In the genomic region with DNA sequence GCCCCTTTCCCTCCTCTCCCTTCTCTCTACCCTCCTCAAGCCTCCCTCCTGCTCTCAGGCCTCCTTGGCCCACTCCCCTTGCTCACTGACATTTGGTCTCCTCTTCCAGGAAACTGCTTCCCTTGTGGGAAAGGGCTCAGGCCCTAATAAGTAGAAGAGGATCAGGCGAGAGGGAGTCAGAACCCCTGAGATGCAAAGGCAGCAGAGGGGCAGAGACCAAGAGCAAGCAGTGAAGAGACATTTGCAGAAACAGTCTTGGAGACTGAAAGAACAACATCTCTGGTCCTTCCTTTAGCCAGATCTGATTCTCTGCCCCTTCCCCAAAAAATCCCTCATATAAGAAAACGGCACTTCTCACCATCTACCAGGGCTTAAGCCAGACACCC, we compare ENCODE assay signal across 8 cellular contexts. TPM values are rescaled to one million over a fixed set of nuclear protein-coding genes. Genes with fewer than 3 reads are reported as not detected.
A peak's percentile ranks its signal among the peaks of the same experiment; 100 is the strongest.
DNase-seq lines count a peak whose midpoint lies in the region; ATAC-seq, FAIRE-seq and TF ChIP-seq lines count a peak whose summit lies in the region.

No MANE protein-coding gene starts in this region.

- H3K27me3 ChIP-seq in HL-60 (ENCODE audit: insufficient read depth, poor library complexity, severe bottlenecking), result peaks cover 18% of the 10 kb centered on the region
- no peaks in the 10 kb centered on the region for H3K27me3 ChIP-seq in right cardiac atrium (ENCODE audit: control insufficient read depth, insufficient read depth)
- H3K27me3 ChIP-seq in smooth muscle cell (ENCODE audit: low read depth), result no peaks in the 10 kb centered on the region

- H3K27ac ChIP-seq in HL-60 (replicated peaks) (peak overlapping the region; percentile 95), right cardiac atrium (ENCODE audit: low read length) (peak overlapping the region; percentile 99), smooth muscle cell (ENCODE audit: low read depth) (peak overlapping the region; percentile 95)

- H3K4me3 ChIP-seq in HL-60 (replicated peaks; ENCODE audit: insufficient read depth, low read length) (peak overlapping the region; percentile 27; the same call in 1 of the 2 replicates), right cardiac atrium (ENCODE audit: low read length) (peak overlapping the region; percentile 83), smooth muscle cell (peak overlapping the region; percentile 96)

- peaks cover 24% of the 10 kb centered on the region for H3F3A ChIP-seq in smooth muscle cell (ENCODE audit: low read depth)

- no peak overlapping the region for H2AFZ ChIP-seq in smooth muscle cell (ENCODE audit: low read depth)

- peaks cover 53% of the 10 kb centered on the region for H3K79me2 ChIP-seq in smooth muscle cell (ENCODE audit: low read depth)

- H4K20me1 ChIP-seq in smooth muscle cell (ENCODE audit: low read depth), result peaks cover 37% of the 10 kb centered on the region

- H3K4me2 ChIP-seq in smooth muscle cell, result peak overlapping the region; percentile 94

- no peak for TF ChIP-seq POLR2A in H54 (IDR thresholded peaks at IDR 0.05; ENCODE audit: low read depth, low read length)

- H3K4me1 ChIP-seq in right cardiac atrium (ENCODE audit: control insufficient read depth, insufficient read depth, low read length) (peaks cover 11% of the 10 kb centered on the region), smooth muscle cell (ENCODE audit: low read depth) (peaks cover 20% of the 10 kb centered on the region)

- H3K4me3 Mint-ChIP-seq in activated T-cell treated with anti-CD3 and anti-CD28 coated beads, Interleukin-2, amount 50 U/mL, for 4 hours, result peak overlapping the region; percentile 86

- TF ChIP-seq CTCF in HL-60 (IDR thresholded peaks at IDR 0.05; ENCODE audit: insufficient read depth, low read length), result no peak
- TF ChIP-seq CTCF in smooth muscle cell (IDR thresholded peaks at IDR 0.05; ENCODE audit: borderline replicate concordance, insufficient read depth, poor library complexity, severe bottlenecking), result no peak

- H3K9me3 ChIP-seq in right cardiac atrium (ENCODE audit: control insufficient read depth, low read length), result no peaks in the 10 kb centered on the region
- H3K9me3 ChIP-seq in smooth muscle cell (replicated peaks; ENCODE audit: low read depth), result no peaks in the 10 kb centered on the region

- H3K36me3 ChIP-seq in smooth muscle cell (ENCODE audit: low read depth), result no peaks in the 10 kb centered on the region

- ATAC-seq in activated T-cell treated with anti-CD3 and anti-CD28 coated beads, Interleukin-2, amount 50 U/mL, for 4 hours, result no peak
- ATAC-seq in right cardiac atrium, result no peak
- ATAC-seq in HG03025 (IDR thresholded peaks at IDR 0.05; ENCODE audit: low FRiP score, unreplicated experiment), result no peak
- no peak for ATAC-seq in GM18909 (IDR thresholded peaks at IDR 0.05; ENCODE audit: poor library complexity, unreplicated experiment)

- H3K4me1 Mint-ChIP-seq in activated T-cell treated with anti-CD3 and anti-CD28 coated beads, Interleukin-2, amount 50 U/mL, for 4 hours (ENCODE audit: low read depth), result peaks cover 48% of the 10 kb centered on the region

- H3K9me3 Mint-ChIP-seq in activated T-cell treated with anti-CD3 and anti-CD28 coated beads, Interleukin-2, amount 50 U/mL, for 4 hours, result no peaks in the 10 kb centered on the region

- peak overlapping the region; percentile 92 for H3K9ac ChIP-seq in smooth muscle cell (ENCODE audit: low read depth)

- DNase-seq in HL-60 (ENCODE audit: low read depth in 1 of 2, low spot score in 1 of 2) (no peak), right cardiac atrium (peak in 2 of 3 donors; percentile 12 to 20), smooth muscle cell (lab: John Stamatoyannopoulos, UW; ENCODE audit: unreplicated experiment) (no peak), OCI-M2 (lab: John Stamatoyannopoulos, UW; ENCODE audit: unreplicated experiment) (no peak), H54 (ENCODE audit: insufficient read length, low spot score) (no peak)
- DNase-seq in activated T-cell treated with anti-CD3 and anti-CD28 coated beads, Interleukin-2, amount 50 U/mL, for 4 hours, result no peak

- WGBS in right cardiac atrium, result 55% methylated on average over 2 of the region's 2 CpGs
- WGBS in smooth muscle cell (ENCODE audit: low lambda C conversion rate), result 72% methylated on average over 2 of the region's 2 CpGs

- H3K27me3 Mint-ChIP-seq in activated T-cell treated with anti-CD3 and anti-CD28 coated beads, Interleukin-2, amount 50 U/mL, for 4 hours (ENCODE audit: low read depth), result no peaks in the 10 kb centered on the region

- H3K36me3 Mint-ChIP-seq in activated T-cell treated with anti-CD3 and anti-CD28 coated beads, Interleukin-2, amount 50 U/mL, for 4 hours (ENCODE audit: insufficient read depth), result peaks cover 13% of the 10 kb centered on the region

- intact Hi-C loops in right cardiac atrium (cut with DNase I), result no loop called here

- FAIRE-seq in H54 (lab: Jason Lieb, UNC), result no peak

RNA-seq across cellular contexts. Expression of a gene that starts 1.9 kb away (rescaled TPM):
- total RNA-seq in activated T-cell treated with anti-CD3 and anti-CD28 coated beads, Interleukin-2, amount 50 U/mL, for 4 hours, result 10 to 100 TPM; 22.0 to 23.7 (median 22.0) TPM
- total RNA-seq in right cardiac atrium (10 to 100 TPM; 13.1 to 29.5 (median 20.1) TPM), smooth muscle cell (16.3 and 42.2 TPM in 2 replicates)
- polyA plus RNA-seq in right cardiac atrium (11.3 TPM), smooth muscle cell (33.0 and 51.9 TPM in 2 replicates)

RNA-seq across cellular contexts. Expression of a gene that starts 4.0 kb away (rescaled TPM):
- 10 to 100 TPM; 39.5 to 50.8 (median 43.7) TPM for total RNA-seq in activated T-cell treated with anti-CD3 and anti-CD28 coated beads, Interleukin-2, amount 50 U/mL, for 4 hours
- 100 to 1,000 TPM in 1 of 4 donors, 10 to 100 TPM in 3; 38.1 to 157 (median 56.4) TPM for total RNA-seq in right cardiac atrium
- polyA plus RNA-seq in right cardiac atrium, result 203 TPM
- 31.5 and 44.7 TPM in 2 replicates for total RNA-seq in smooth muscle cell
- 281 and 303 TPM in 2 replicates for polyA plus RNA-seq in smooth muscle cell

RNA-seq across cellular contexts. Expression of a gene that starts 19.4 kb away (rescaled TPM):
- 10 to 100 TPM; 39.5 to 43.1 (median 39.7) TPM for total RNA-seq in activated T-cell treated with anti-CD3 and anti-CD28 coated beads, Interleukin-2, amount 50 U/mL, for 4 hours
- total RNA-seq in right cardiac atrium, result 10 to 100 TPM; 25.1 to 31.8 (median 27.0) TPM
- polyA plus RNA-seq in right cardiac atrium, result 38.3 TPM
- 23.0 and 23.8 TPM in 2 replicates for total RNA-seq in smooth muscle cell
- 36.3 and 37.7 TPM in 2 replicates for polyA plus RNA-seq in smooth muscle cell

RNA-seq across cellular contexts. Expression of a gene that starts 19.7 kb away (rescaled TPM):
- 10 to 100 TPM; 48.0 to 50.8 (median 50.2) TPM for total RNA-seq in activated T-cell treated with anti-CD3 and anti-CD28 coated beads, Interleukin-2, amount 50 U/mL, for 4 hours
- 10 to 100 TPM; 41.0 to 42.8 (median 41.3) TPM for total RNA-seq in right cardiac atrium
- 43.5 TPM for polyA plus RNA-seq in right cardiac atrium
- total RNA-seq in smooth muscle cell, result 27.8 and 29.8 TPM in 2 replicates
- 35.8 and 42.7 TPM in 2 replicates for polyA plus RNA-seq in smooth muscle cell

RNA-seq across cellular contexts. Expression of a gene that starts 25.1 kb away (rescaled TPM):
- total RNA-seq in activated T-cell treated with anti-CD3 and anti-CD28 coated beads, Interleukin-2, amount 50 U/mL, for 4 hours, result 1,000 to 10,000 TPM; 3,250 to 3,505 (median 3,474) TPM
- total RNA-seq in right cardiac atrium (1,000 to 10,000 TPM; 1,282 to 1,746 (median 1,468) TPM), smooth muscle cell (82.2 and 97.1 TPM in 2 replicates)
- polyA plus RNA-seq in right cardiac atrium (1,560 TPM), smooth muscle cell (539 and 567 TPM in 2 replicates)

Comparison
In these comparisons a context has a peak if more than half of its experiments do, and no peak if none do; other contexts are left out.
1. DNase-seq: peak in right cardiac atrium (2 of 3); none in HL-60 (0 of 2), activated T-cell treated with anti-CD3 and anti-CD28 coated beads, Interleukin-2, amount 50 U/mL, for 4 hours (single experiment), smooth muscle cell (single experiment), OCI-M2 (single experiment) and H54 (single experiment).
2. H3K4me3 ChIP-seq: peak in every context shown above with its lines; median percentile 96 in smooth muscle cell; 83 in right cardiac atrium; 27 in HL-60.
3. Peak in every context shown above with its lines, with median percentiles within 50 percentile points of each other: H3K27ac ChIP-seq.